In the genomic region with DNA sequence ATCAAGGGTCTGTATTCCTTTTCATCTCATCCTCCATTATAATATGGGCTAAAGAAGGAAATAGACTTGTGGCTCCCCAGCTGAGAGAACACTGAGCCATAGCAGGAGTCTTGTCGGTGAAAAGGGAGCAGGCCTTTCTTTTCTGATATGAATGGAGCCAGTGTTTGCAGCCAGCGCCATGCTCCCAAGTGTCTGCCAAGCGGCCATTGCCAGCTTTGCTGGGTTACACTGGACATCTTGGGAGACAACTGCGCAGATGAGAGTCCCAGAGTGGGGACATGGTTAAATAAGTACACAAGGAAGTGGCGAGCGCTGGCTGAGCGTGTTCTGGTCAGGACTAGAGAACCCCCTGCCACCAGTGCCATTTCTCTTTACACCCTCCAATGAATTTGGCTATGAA, we compare ENCODE assay signal across 15 cellular contexts. TPM values are rescaled to one million over a fixed set of nuclear protein-coding genes. Genes with fewer than 3 reads are reported as not detected.
DNase-seq lines count a peak whose midpoint lies in the region.
"Had no signal": no experiment of that assay in that cellular context is flagged by ENCODE, and none has a peak within 500 bp of the region (broad histone marks: within the 10 kb centered on the region; RNA-seq: fewer than 3 reads in every experiment).

No MANE protein-coding gene starts in this region.

- intact Hi-C loops in posterior vena cava (cut with DNase I), result loop anchor here in 1 of 2 donors (10.0 kb wide), 2 partner anchors 253 to 697 kb away; no protein-coding TSS in a partner anchor
- intact Hi-C loops in CD4-positive, alpha-beta memory T cell (cut with micrococcal nuclease), result no loop called here

- H3K27me3 Mint-ChIP-seq in CD4-positive, alpha-beta memory T cell, result peaks cover 2 to 6% of the 10 kb centered on the region in 2 donors

- H3K9me3 Mint-ChIP-seq in CD4-positive, alpha-beta memory T cell, result peaks cover 0 to 4% (median 0%) of the 10 kb centered on the region in 8 donors

- no peaks in the 10 kb centered on the region for H3K4me1 ChIP-seq in effector memory CD4-positive, alpha-beta T cell (ENCODE audit: control insufficient read depth, insufficient read depth, low read length, poor library complexity, severe bottlenecking)
- peaks cover 13% of the 10 kb centered on the region for H3K4me1 ChIP-seq in CD4-positive, alpha-beta memory T cell (ENCODE audit: insufficient read depth, low read length)

- no peaks in the 10 kb centered on the region for H3K36me3 ChIP-seq in effector memory CD4-positive, alpha-beta T cell (ENCODE audit: control insufficient read depth, insufficient read depth, low read length)
- no peaks in the 10 kb centered on the region for H3K36me3 ChIP-seq in CD4-positive, alpha-beta memory T cell (ENCODE audit: insufficient read depth, low read length)
- H3K36me3 ChIP-seq: BLaER1 had no signal

- DNase-seq in C1 segment of cervical spinal cord (lab: John Stamatoyannopoulos, UW) (peak in 8 of 14 donors; percentile 5 to 50 (median 32)), medulla oblongata (ENCODE audit: extremely low spot score) (peak; percentile 65), posterior vena cava (ENCODE audit: low spot score) (peak; percentile 70), NCI-H510A (lab: John Stamatoyannopoulos, UW) (no peak), NCI-H345 treated with DMSO at 0.1 percent for 48 hours (lab: John Stamatoyannopoulos, UW; ENCODE audit: unreplicated experiment) (no peak)
- DNase-seq in effector memory CD4-positive, alpha-beta T cell, result no peak
- DNase-seq in CD4-positive, alpha-beta memory T cell, result no peak
- DNase-seq: DND-41; GM23248; HCEC 1CT; NCI-H187 treated with DMSO at 0.1 percent for 48 hours; NK-92 treated with Interleukin-12 subunit alpha and Interleukin-12 subunit beta, amount 100 ng/mL, for 24 hours; OCI-M1 had no signal

- no peak overlapping the region for H3K4me3 ChIP-seq in effector memory CD4-positive, alpha-beta T cell (ENCODE audit: insufficient read depth, low read depth, low read length, poor library complexity, severe bottlenecking)
- no peak overlapping the region for H3K4me3 ChIP-seq in CD4-positive, alpha-beta memory T cell (ENCODE audit: low read length in 2 of 2)
- H3K4me3 ChIP-seq: BLaER1, GM23248 had no signal

- no peaks in the 10 kb centered on the region for H3K27me3 ChIP-seq in effector memory CD4-positive, alpha-beta T cell (replicated peaks; ENCODE audit: control insufficient read depth, insufficient read depth, low read length, poor library complexity, severe bottlenecking)
- no peaks in the 10 kb centered on the region for H3K27me3 ChIP-seq in CD4-positive, alpha-beta memory T cell (ENCODE audit: insufficient read depth, low read length)
- H3K27me3 ChIP-seq: BLaER1 had no signal

- CTCF ChIA-PET in CD4-positive, alpha-beta memory T cell (lab: Charles Lee; ENCODE audit: partially characterized antibody), result interaction anchor here (1.1 to 4.1 kb wide), 3 partner anchors 7 to 22 kb away, joined by 3 to 28 read pairs (median 3); partner anchors contain the start of gene SCOC

- H3K36me3 Mint-ChIP-seq in CD4-positive, alpha-beta memory T cell, result no peaks in the 10 kb centered on the region

- H3K9me3 ChIP-seq in effector memory CD4-positive, alpha-beta T cell (ENCODE audit: control insufficient read depth, low read length), result no peaks in the 10 kb centered on the region
- H3K9me3 ChIP-seq in CD4-positive, alpha-beta memory T cell (ENCODE audit: control insufficient read depth in 1 of 2, low read length in 2 of 2), result no peaks in the 10 kb centered on the region
- H3K9me3 ChIP-seq: BLaER1 had no signal

- no peak overlapping the region for H3K4me3 Mint-ChIP-seq in CD4-positive, alpha-beta memory T cell

- POLR2A ChIA-PET in CD4-positive, alpha-beta memory T cell (lab: Charles Lee; ENCODE audit: partially characterized antibody), result no interaction called here

- peaks cover 7 to 14% (median 9%) of the 10 kb centered on the region in 4 donors for H3K4me1 Mint-ChIP-seq in CD4-positive, alpha-beta memory T cell

- no peak overlapping the region for H3K27ac Mint-ChIP-seq in CD4-positive, alpha-beta memory T cell

- peak overlapping the region; percentile 43 for H3K27ac ChIP-seq in cingulate gyrus (ENCODE audit: low read depth, low read length)
- no peak overlapping the region for H3K27ac ChIP-seq in effector memory CD4-positive, alpha-beta T cell (ENCODE audit: insufficient read depth, low read length, poor library complexity, severe bottlenecking)
- no peak overlapping the region for H3K27ac ChIP-seq in CD4-positive, alpha-beta memory T cell (ENCODE audit: low read depth, low read length)
- H3K27ac ChIP-seq: BLaER1, GM23248 had no signal

RNA-seq across cellular contexts. Expression of gene SCOC, which starts 21.7 kb away (rescaled TPM):
- 10 to 100 TPM; 62.2 to 63.7 TPM for total RNA-seq in posterior vena cava
- total RNA-seq in CD4-positive, alpha-beta memory T cell, result 10 to 100 TPM; 21.8 to 22.8 TPM
- polyA plus RNA-seq in CD4-positive, alpha-beta memory T cell, result 10 to 100 TPM; 31.1 to 63.7 TPM

Comparison
In these comparisons a context has a peak if more than half of its experiments do, and no peak if none do; other contexts are left out.
1. DNase-seq: peak in C1 segment of cervical spinal cord (8 of 14), medulla oblongata (single experiment) and posterior vena cava (single experiment); none in effector memory CD4-positive, alpha-beta T cell (0 of 3), NCI-H510A (single experiment), CD4-positive, alpha-beta memory T cell (0 of 5) and NCI-H345 treated with DMSO at 0.1 percent for 48 hours (single experiment).